Comparison of ENCODE assay signal across 24 cellular contexts in genomic region chr2:167490394-167490793, GRCh38.
"Had no signal": no experiment of that assay in that cellular context is flagged by ENCODE, and none has a peak within 500 bp of the region (broad histone marks: within the 10 kb centered on the region; RNA-seq: fewer than 3 reads in every experiment).

No MANE protein-coding gene starts in this region.

- H3K4me1 ChIP-seq: SJSA1 had no signal

- H3K36me3 Mint-ChIP-seq: T-cell had no signal

- H3K4me3 ChIP-seq: MG63, SJSA1 had no signal

- H3K4me1 Mint-ChIP-seq: T-cell had no signal

- H3K36me3 ChIP-seq: MG63, SJSA1 had no signal

- H3K9me3 ChIP-seq: MG63, SJSA1, SK-N-SH had no signal

- H3K9me3 Mint-ChIP-seq: T-cell had no signal

- H3K4me3 Mint-ChIP-seq: T-cell had no signal

- H3K9ac ChIP-seq: SK-N-SH had no signal

- DNase-seq: IMR-90, Karpas-422, KG1, MG63, NCI-H1092, NCI-H1417, NCI-H1436 treated with DMSO at 0.1 percent for 48 hours, NCI-H1694, NCI-H187 treated with DMSO at 0.1 percent for 48 hours, NCI-H2029 treated with DMSO at 0.1 percent for 48 hours, NCI-H2171, NCI-H345, NCI-H446 treated with DMSO at 0.1 percent for 48 hours, NCI-H510A treated with DMSO at 0.1 percent for 48 hours, NCI-H526, NCI-H82, Right ventricle myocardium superior, RPMI8226, SIG-M5, SK-N-SH, SW 1271, T-cell had no signal

- H3K27ac ChIP-seq: HL-60, SJSA1 had no signal

- H3K27me3 ChIP-seq: MG63, SJSA1 had no signal

- H3K27ac Mint-ChIP-seq: T-cell had no signal

- ATAC-seq: T-cell had no signal
